In the genomic region with DNA sequence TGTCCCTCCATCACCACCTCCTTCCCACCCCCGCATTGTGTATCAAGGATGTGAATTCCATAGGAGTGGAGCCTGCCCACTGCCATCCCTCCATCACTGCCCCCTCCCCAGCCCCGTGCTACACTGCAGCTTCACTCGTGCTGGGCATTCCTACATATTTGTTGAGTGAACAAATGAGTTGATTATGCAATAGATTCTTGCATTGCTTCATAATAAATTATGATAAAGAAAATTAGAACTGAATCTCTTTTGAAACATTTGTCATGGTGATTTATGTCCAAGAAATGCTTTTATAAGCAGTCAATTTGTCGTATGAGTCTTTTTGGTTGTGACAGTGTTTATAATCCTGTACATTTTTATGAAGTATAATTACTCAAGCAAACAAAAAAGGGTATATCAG, we compare ENCODE assay signal across 1 cellular context.
TF ChIP-seq lines count a peak whose summit lies in the region.

No MANE protein-coding gene starts in this region.

TF ChIP-seq in HepG2, 621 proteins besides CTCF, POLR2A, EP300 and RAD21 (continued from another document):
- TF ChIP-seq, protein P1, sequence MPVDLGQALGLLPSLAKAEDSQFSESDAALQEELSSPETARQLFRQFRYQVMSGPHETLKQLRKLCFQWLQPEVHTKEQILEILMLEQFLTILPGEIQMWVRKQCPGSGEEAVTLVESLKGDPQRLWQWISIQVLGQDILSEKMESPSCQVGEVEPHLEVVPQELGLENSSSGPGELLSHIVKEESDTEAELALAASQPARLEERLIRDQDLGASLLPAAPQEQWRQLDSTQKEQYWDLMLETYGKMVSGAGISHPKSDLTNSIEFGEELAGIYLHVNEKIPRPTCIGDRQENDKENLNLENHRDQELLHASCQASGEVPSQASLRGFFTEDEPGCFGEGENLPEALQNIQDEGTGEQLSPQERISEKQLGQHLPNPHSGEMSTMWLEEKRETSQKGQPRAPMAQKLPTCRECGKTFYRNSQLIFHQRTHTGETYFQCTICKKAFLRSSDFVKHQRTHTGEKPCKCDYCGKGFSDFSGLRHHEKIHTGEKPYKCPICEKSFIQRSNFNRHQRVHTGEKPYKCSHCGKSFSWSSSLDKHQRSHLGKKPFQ (CRISPR knock-in tag; IDR thresholded peaks at IDR 0.05; ENCODE audit: insufficient replicate concordance), result no peak
- TF ChIP-seq, protein P2, sequence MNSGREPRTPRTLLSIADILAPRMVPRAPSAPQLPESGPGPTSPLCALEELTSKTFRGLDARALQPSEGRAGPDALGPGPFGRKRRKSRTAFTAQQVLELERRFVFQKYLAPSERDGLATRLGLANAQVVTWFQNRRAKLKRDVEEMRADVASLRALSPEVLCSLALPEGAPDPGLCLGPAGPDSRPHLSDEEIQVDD (CRISPR knock-in tag; IDR thresholded peaks at IDR 0.05; ENCODE audit: borderline replicate concordance), result no peak
